ENCODE assay signal across 8 cellular contexts in the genomic region with DNA sequence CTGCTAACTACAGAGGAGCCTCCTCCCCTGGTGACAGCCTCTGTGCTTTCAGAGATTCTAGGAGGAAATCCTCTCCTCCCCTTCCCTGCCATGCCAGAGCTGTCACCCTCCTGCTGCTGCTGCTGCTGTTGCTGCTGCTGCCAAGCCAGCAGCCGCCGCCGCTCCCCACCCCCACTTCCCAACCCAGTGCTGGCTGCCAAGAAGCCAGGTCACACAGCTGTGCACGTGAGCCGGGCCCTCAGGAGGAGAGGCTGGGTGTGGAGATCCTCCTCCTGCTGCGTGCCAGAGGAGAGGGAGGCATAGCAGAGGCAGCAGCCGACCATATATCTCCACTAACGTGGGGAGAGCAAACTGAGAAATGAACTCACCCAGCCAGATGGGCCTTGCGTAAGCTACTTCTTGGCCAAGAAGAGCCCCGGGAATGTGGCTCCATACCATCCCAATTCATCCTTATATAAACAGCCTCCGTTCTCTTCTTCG. TPM values are rescaled to one million over a fixed set of nuclear protein-coding genes. Genes with fewer than 3 reads are reported as not detected.
DNase-seq lines count a peak whose midpoint lies in the region; ATAC-seq and TF ChIP-seq lines count a peak whose summit lies in the region.

No MANE protein-coding gene starts in this region.

- H3K4me3 ChIP-seq in BJ (ENCODE audit: low read depth, low read length) = no peak overlapping the region
- peak overlapping the region in 2 of 4 donors; percentile 12 to 13 for H3K4me3 ChIP-seq in esophagus muscularis mucosa

- CTCF ChIA-PET in BJ (lab: Yijun Ruan, JAX) = interaction anchor here (0.6 to 10.6 kb wide), 4 partner anchors 11 to 741 kb away, joined by 3 to 88 read pairs (median 9); no protein-coding TSS in a partner anchor

- peak overlapping the region; percentile 84 to 99 (median 94) for H3K27ac ChIP-seq in esophagus muscularis mucosa (replicated peaks in 1 of 4)

- POLR2A ChIA-PET in BJ (lab: Charles Lee) = interaction anchor here (1.1 kb wide), 1 partner anchor 13 kb away, joined by 4 read pairs; the partner anchor contains the start of gene CRY2

- DNase-seq in BJ (ENCODE audit: low read depth) (peak; percentile 98), NCI-H446 (lab: John Stamatoyannopoulos, UW) (peak; percentile 84 to 93), esophagus muscularis mucosa (ENCODE audit: extremely low spot score) (peak; percentile 96), myocyte (ENCODE audit: low read depth) (peak; percentile 90), KBM-7 (no peak)

- TF ChIP-seq POLR2A in esophagus muscularis mucosa (IDR thresholded peaks at IDR 0.05; ENCODE audit: low read depth) = no peak

- in situ Hi-C loops in KBM-7 (cut with MboI; ENCODE audit: low pct_unique_long_range_greater_than_20kb, low sequenced_read_pairs) = no loop called here

- no peak for ATAC-seq in HG02973 (IDR thresholded peaks at IDR 0.05; ENCODE audit: unreplicated experiment)
- ATAC-seq in GM19463 (IDR thresholded peaks at IDR 0.05; ENCODE audit: unreplicated experiment) = no peak
- no peak for ATAC-seq in GM18870 (IDR thresholded peaks at IDR 0.05; ENCODE audit: unreplicated experiment)

- 27% methylated on average over 8 of the region's 12 CpGs for WGBS in esophagus muscularis mucosa

- peak; percentile 63 for TF ChIP-seq EP300 in esophagus muscularis mucosa (IDR thresholded peaks at IDR 0.05)

- H3K9me3 ChIP-seq in esophagus muscularis mucosa = no peaks in the 10 kb centered on the region

- intact Hi-C loops in esophagus muscularis mucosa (cut with DNase I) = no loop called here

- peaks cover 17% of the 10 kb centered on the region for H3K36me3 ChIP-seq in BJ (ENCODE audit: control insufficient read depth, insufficient read depth, low read length)
- H3K36me3 ChIP-seq in esophagus muscularis mucosa = peaks cover 35 to 71% (median 55%) of the 10 kb centered on the region in 4 donors

- TF ChIP-seq CTCF in BJ (IDR thresholded peaks at IDR 0.05; ENCODE audit: insufficient read depth, low read depth, low read length) = no peak
- TF ChIP-seq CTCF in esophagus muscularis mucosa (IDR thresholded peaks at IDR 0.05) = peak in 1 of 3 experiments; percentile 3

- H3K4me1 ChIP-seq in esophagus muscularis mucosa = peaks cover 62 to 76% (median 66%) of the 10 kb centered on the region in 4 donors

- no peaks in the 10 kb centered on the region for H3K27me3 ChIP-seq in BJ (ENCODE audit: control insufficient read depth, insufficient read depth, low read length)
- H3K27me3 ChIP-seq in esophagus muscularis mucosa = no peaks in the 10 kb centered on the region

RNA-seq across cellular contexts. Expression of gene CRY2, which starts 12.4 kb away (rescaled TPM):
- 12.1 and 16.7 TPM in 2 replicates for polyA plus RNA-seq in BJ (2011; rRNA removed)
- 24.4 and 29.9 TPM in 2 replicates for polyA minus RNA-seq in BJ (2011; rRNA and poly(A)+ RNA removed)
- 10 to 100 TPM; 32.0 to 57.6 (median 49.7) TPM for total RNA-seq in esophagus muscularis mucosa
- 13.5 and 20.0 TPM in 2 replicates for total RNA-seq in myocyte
- 13.2 TPM for polyA plus RNA-seq in myocyte (2012)

RNA-seq across cellular contexts. Expression of gene MAPK8IP1, which starts 25.8 kb away (rescaled TPM):
- polyA plus RNA-seq in BJ (2011; rRNA removed) = 5.6 and 8.7 TPM in 2 replicates
- 7.8 and 11.2 TPM in 2 replicates for polyA minus RNA-seq in BJ (2011; rRNA and poly(A)+ RNA removed)
- 10 to 100 TPM in 3 of 4 donors, 1 to 10 TPM in 1; 7.5 to 20.6 (median 16.1) TPM for total RNA-seq in esophagus muscularis mucosa
- 10.1 and 10.2 TPM in 2 replicates for total RNA-seq in myocyte
- 6.3 TPM for polyA plus RNA-seq in myocyte (2012)

RNA-seq across cellular contexts. Expression of gene FREY1, which starts 47.4 kb away (rescaled TPM):
- polyA plus RNA-seq in BJ (2011; rRNA removed) = 0.22 and 0.33 TPM in 2 replicates
- 1.1 and 2.1 TPM in 2 replicates for polyA minus RNA-seq in BJ (2011; rRNA and poly(A)+ RNA removed)
- total RNA-seq in esophagus muscularis mucosa (1 to 10 TPM in 3 of 4 donors, under 1 TPM in 1; 0.65 to 3.7 (median 1.4) TPM), myocyte (0.29 and 0.42 TPM in 2 replicates)
- polyA plus RNA-seq in myocyte (2012) = 0.21 TPM

RNA-seq across cellular contexts. Expression of gene SLC35C1, which starts 54.8 kb away (rescaled TPM):
- 7.0 and 14.6 TPM in 2 replicates for polyA plus RNA-seq in BJ (2011; rRNA removed)
- 14.4 and 15.3 TPM in 2 replicates for polyA minus RNA-seq in BJ (2011; rRNA and poly(A)+ RNA removed)
- 10 to 100 TPM in 3 of 4 donors, 1 to 10 TPM in 1; 9.6 to 18.0 (median 13.1) TPM for total RNA-seq in esophagus muscularis mucosa
- 6.4 and 6.9 TPM in 2 replicates for total RNA-seq in myocyte
- polyA plus RNA-seq in myocyte (2012) = 16.9 TPM

RNA-seq across cellular contexts. Expression of gene PEX16, which starts 58.0 kb away (rescaled TPM):
- polyA plus RNA-seq in BJ (2011; rRNA removed) = 24.7 and 37.4 TPM in 2 replicates
- polyA minus RNA-seq in BJ (2011; rRNA and poly(A)+ RNA removed) = 12.1 and 17.2 TPM in 2 replicates
- total RNA-seq in esophagus muscularis mucosa (10 to 100 TPM; 15.4 to 32.2 (median 23.2) TPM), myocyte (16.3 and 23.0 TPM in 2 replicates)
- 21.9 TPM for polyA plus RNA-seq in myocyte (2012)
